In genomic region chr14:52043690-52044089, GRCh38 we compare ENCODE assay signal across 1 cellular context.
TF ChIP-seq lines count a peak whose summit lies in the region.

No MANE protein-coding gene starts in this region.

TF ChIP-seq in K562, 482 proteins besides CTCF, POLR2A, EP300 and RAD21 (continued from another document):
- TF ChIP-seq HMGXB4 (CRISPR knock-in tag; IDR thresholded peaks at IDR 0.05), result no peak
- no peak for TF ChIP-seq POLR3A (IDR thresholded peaks at IDR 0.05; ENCODE audit: borderline replicate concordance, extremely low read depth, insufficient read depth, insufficient read length)
TF ChIP-seq in K562: peak in this region for 0.
